ENCODE assay signal across 26 cellular contexts in genomic region chr3:86830566-86830965, GRCh38.
A peak's percentile ranks its signal among the peaks of the same experiment; 100 is the strongest.
DNase-seq lines count a peak whose midpoint lies in the region; ATAC-seq and TF ChIP-seq lines count a peak whose summit lies in the region.
"Had no signal": no experiment of that assay in that cellular context is flagged by ENCODE, and none has a peak within 500 bp of the region (broad histone marks: within the 10 kb centered on the region; RNA-seq: fewer than 3 reads in every experiment).

No MANE protein-coding gene starts in this region.

- no peak for TF ChIP-seq CTCF in GM23338 (conservative IDR thresholded peaks at IDR 0.05; ENCODE audit: low read depth in 2 of 2)

- ATAC-seq in left colon (no peak), GM18868 (IDR thresholded peaks at IDR 0.05; ENCODE audit: unreplicated experiment) (no peak), GM23338 (no peak)
- ATAC-seq: naive thymus-derived CD8-positive, alpha-beta T cell; pancreas had no signal

- no peaks in the 10 kb centered on the region for H3K9me3 Mint-ChIP-seq in GM23338

- peaks cover 12% of the 10 kb centered on the region for H3K4me1 Mint-ChIP-seq in GM23338
- H3K4me1 Mint-ChIP-seq: B cell; memory B cell; naive thymus-derived CD8-positive, alpha-beta T cell had no signal

- H3K9me2 ChIP-seq in GM23338 (ENCODE audit: insufficient read depth), result no peaks in the 10 kb centered on the region

- H3K36me3 Mint-ChIP-seq in GM23338 (ENCODE audit: low read depth), result peaks cover 4% of the 10 kb centered on the region; the same call in 1 of the 3 replicates
- H3K36me3 Mint-ChIP-seq: memory B cell; naive thymus-derived CD8-positive, alpha-beta T cell had no signal

- no peaks in the 10 kb centered on the region for H3K4me1 ChIP-seq in GM23338 (ENCODE audit: insufficient read depth)
- H3K4me1 ChIP-seq: pancreas, sigmoid colon, thyroid gland had no signal

- peak overlapping the region; percentile 52 for H3K4me3 ChIP-seq in SK-N-MC
- H3K4me3 ChIP-seq in skeletal muscle cell (ENCODE audit: low read depth, low read length), result no peak overlapping the region
- H3K4me3 ChIP-seq in GM23338, result no peak overlapping the region
- H3K4me3 ChIP-seq: HAP-1, pancreas, sigmoid colon, thyroid gland had no signal

- no peak overlapping the region for H3K9ac ChIP-seq in SK-N-MC (ENCODE audit: insufficient read length)

- no peaks in the 10 kb centered on the region for H3K27me3 Mint-ChIP-seq in GM23338 (ENCODE audit: insufficient read depth, low read depth, poor library complexity)
- H3K27me3 Mint-ChIP-seq: B cell; memory B cell; naive thymus-derived CD8-positive, alpha-beta T cell had no signal

- no peak overlapping the region for H3K27ac Mint-ChIP-seq in GM23338
- H3K27ac Mint-ChIP-seq: B cell; memory B cell; naive thymus-derived CD8-positive, alpha-beta T cell had no signal

- H4K20me1 ChIP-seq in GM23338 (replicated peaks; ENCODE audit: insufficient read depth), result no peaks in the 10 kb centered on the region

- H3K36me3 ChIP-seq in SK-N-MC (ENCODE audit: insufficient read depth, low read length), result no peaks in the 10 kb centered on the region
- H3K36me3 ChIP-seq in GM23338 (ENCODE audit: insufficient read depth), result no peaks in the 10 kb centered on the region
- H3K36me3 ChIP-seq: HAP-1, pancreas, sigmoid colon, thyroid gland had no signal

- intact Hi-C loops in left colon (cut with DNase I, micrococcal nuclease), result no loop called here

- H3K27me3 ChIP-seq in GM23338 (ENCODE audit: insufficient read depth), result no peaks in the 10 kb centered on the region
- H3K27me3 ChIP-seq: pancreas, sigmoid colon, thyroid gland had no signal

- H3K79me2 ChIP-seq in GM23338 (replicated peaks; ENCODE audit: insufficient read depth), result no peaks in the 10 kb centered on the region

- DNase-seq in EH (ENCODE audit: low read depth) (peak; percentile 86), SK-N-MC (ENCODE audit: low read depth, low spot score) (peak; percentile 87), fibroblast of peridontal ligament (ENCODE audit: extremely low read depth) (peak; percentile 69), skeletal muscle cell (ENCODE audit: low read depth) (peak; percentile 48), left colon (no peak), GM23338 (ENCODE audit: low spot score) (no peak)
- DNase-seq in stimulated activated CD4-positive, alpha-beta T cell treated with anti-CD3 and anti-CD28 coated beads, Interleukin-15, amount 100 ng/mL, for 24 hours, result no peak
- DNase-seq: activated CD4-positive, CD25-positive, alpha-beta regulatory T cell treated with anti-CD3 and anti-CD28 coated beads, Interleukin-2, amount 50 U/mL, for 72 hours; activated CD8-positive, alpha-beta memory T cell treated with anti-CD3 and anti-CD28 coated beads for 24 hours; activated naive CD4-positive, alpha-beta T cell treated with anti-CD3 and anti-CD28 coated beads, Interleukin-2, amount 50 U/mL, for 16 hours; activated T-cell treated with anti-CD3 and anti-CD28 coated beads, Interleukin-2, amount 50 U/mL, for 48 hours; DND-41; naive thymus-derived CD8-positive, alpha-beta T cell; NCI-H1436; NCI-H2171; NCI-H526; pancreas; sigmoid colon; stimulated activated CD4-positive, alpha-beta T cell treated with anti-CD3 and anti-CD28 coated beads, Interleukin-2, amount 100 ng/mL, for 24 hours; stimulated activated naive CD4-positive, alpha-beta T cell treated with Interleukin-2 at 50 U/mL for 16 hours; thyroid gland had no signal

- no peaks in the 10 kb centered on the region for H3F3A ChIP-seq in GM23338 (replicated peaks; ENCODE audit: low read depth)

- H3K27ac ChIP-seq in SK-N-MC (peak overlapping the region; percentile 79; the same call in 1 of the 2 replicates), GM23338 (ENCODE audit: low read depth) (no peak overlapping the region)
- H3K27ac ChIP-seq: pancreas, RWPE1, sigmoid colon, thyroid gland had no signal

- no peak overlapping the region for H3K4me3 Mint-ChIP-seq in GM23338
- H3K4me3 Mint-ChIP-seq: B cell; memory B cell; naive thymus-derived CD8-positive, alpha-beta T cell had no signal

- H3K4me2 ChIP-seq in GM23338, result no peak overlapping the region

- no peak overlapping the region for H2AFZ ChIP-seq in GM23338

- no peaks in the 10 kb centered on the region for H3K9me3 ChIP-seq in SK-N-MC (ENCODE audit: low read depth, low read length)
- H3K9me3 ChIP-seq: HAP-1, pancreas, sigmoid colon, thyroid gland had no signal

TF ChIP-seq in GM23338, 12 proteins besides CTCF, POLR2A, EP300 and RAD21:
- TF ChIP-seq EZH2phosphoT487 (IDR thresholded peaks at IDR 0.05; ENCODE audit: unreplicated experiment) (no peak), CREB1 (CRISPR knock-in tag; IDR thresholded peaks at IDR 0.05; ENCODE audit: low read depth) (no peak), ZNF462 (CRISPR knock-in tag; IDR thresholded peaks at IDR 0.05) (no peak), STAT1 (IDR thresholded peaks at IDR 0.05; ENCODE audit: unreplicated experiment) (no peak), POLR2AphosphoS5 (IDR thresholded peaks at IDR 0.05; ENCODE audit: low read depth) (no peak), ZNF331 (CRISPR knock-in tag; IDR thresholded peaks at IDR 0.05; ENCODE audit: low read depth) (no peak)
- TF ChIP-seq, protein P1, sequence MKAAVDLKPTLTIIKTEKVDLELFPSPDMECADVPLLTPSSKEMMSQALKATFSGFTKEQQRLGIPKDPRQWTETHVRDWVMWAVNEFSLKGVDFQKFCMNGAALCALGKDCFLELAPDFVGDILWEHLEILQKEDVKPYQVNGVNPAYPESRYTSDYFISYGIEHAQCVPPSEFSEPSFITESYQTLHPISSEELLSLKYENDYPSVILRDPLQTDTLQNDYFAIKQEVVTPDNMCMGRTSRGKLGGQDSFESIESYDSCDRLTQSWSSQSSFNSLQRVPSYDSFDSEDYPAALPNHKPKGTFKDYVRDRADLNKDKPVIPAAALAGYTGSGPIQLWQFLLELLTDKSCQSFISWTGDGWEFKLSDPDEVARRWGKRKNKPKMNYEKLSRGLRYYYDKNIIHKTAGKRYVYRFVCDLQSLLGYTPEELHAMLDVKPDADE (IDR thresholded peaks at IDR 0.05), result no peak

Comparison
In these comparisons a context has a peak if more than half of its experiments do, and no peak if none do; other contexts are left out.
1. DNase-seq: peak in EH (single experiment), SK-N-MC (single experiment), fibroblast of peridontal ligament (single experiment) and skeletal muscle cell (single experiment); none in stimulated activated CD4-positive, alpha-beta T cell treated with anti-CD3 and anti-CD28 coated beads, Interleukin-15, amount 100 ng/mL, for 24 hours (single experiment), left colon (0 of 2) and GM23338 (single experiment).